23 cellular contexts compared by ENCODE assay signal in the genomic region with DNA sequence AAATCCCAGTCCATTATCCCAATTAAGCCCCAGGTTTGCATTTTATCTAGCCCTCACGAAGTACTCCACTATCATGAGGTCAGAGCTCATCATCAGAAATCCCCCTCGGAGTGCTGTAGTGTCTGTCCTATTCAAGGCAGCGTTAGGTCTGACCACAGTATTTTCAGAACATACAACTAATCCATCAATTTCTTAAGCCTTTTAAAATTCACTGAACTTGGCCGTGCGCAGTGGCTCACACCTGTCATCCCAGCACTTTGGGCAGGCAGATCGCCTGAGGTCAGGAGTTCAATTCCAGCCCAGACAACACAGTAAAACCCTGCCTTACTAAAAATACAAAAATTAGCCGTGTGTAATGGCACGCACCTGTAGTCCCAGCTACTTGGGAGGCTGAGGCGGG. TPM values are rescaled to one million over a fixed set of nuclear protein-coding genes. Genes with fewer than 3 reads are reported as not detected.
DNase-seq lines count a peak whose midpoint lies in the region; ATAC-seq and TF ChIP-seq lines count a peak whose summit lies in the region.
"Had no signal": no experiment of that assay in that cellular context is flagged by ENCODE, and none has a peak within 500 bp of the region (broad histone marks: within the 10 kb centered on the region; RNA-seq: fewer than 3 reads in every experiment).

No MANE protein-coding gene starts in this region.

- TF ChIP-seq POLR2A in suprapubic skin (IDR thresholded peaks at IDR 0.05), result no peak

- DNase-seq in NCI-H748 (lab: John Stamatoyannopoulos, UW; ENCODE audit: unreplicated experiment), result peak; percentile 18
- DNase-seq in NCI-H748 treated with DMSO at 0.1 percent for 48 hours (lab: John Stamatoyannopoulos, UW), result no peak
- DNase-seq in WERI-Rb-1, result peak; percentile 63
- DNase-seq in mesothelial cell of epicardium (ENCODE audit: low spot score in 2 of 2, unreplicated experiment in 2 of 2), result no peak
- no peak for DNase-seq in suprapubic skin (ENCODE audit: low spot score in 2 of 2)
- no peak for DNase-seq in NCI-H1092 (lab: John Stamatoyannopoulos, UW)
- DNase-seq in ACHN, result no peak
- DNase-seq: activated CD4-positive, CD25-positive, alpha-beta regulatory T cell treated with anti-CD3 and anti-CD28 coated beads, Interleukin-2, amount 50 U/mL, for 72 hours; activated CD8-positive, alpha-beta memory T cell treated with anti-CD3 and anti-CD28 coated beads for 24 hours; activated naive CD4-positive, alpha-beta T cell treated with anti-CD3 and anti-CD28 coated beads, Interleukin-2, amount 50 U/mL, for 16 hours; activated T-cell treated with anti-CD3 and anti-CD28 coated beads, Interleukin-2, amount 50 U/mL, for 48 hours; GM23248; IMR-90; lower lobe of right lung; MG63; NCI-H1694; SK-N-SH; T1000; testis had no signal

- H3K36me3 ChIP-seq in WERI-Rb-1, result no peaks in the 10 kb centered on the region
- H3K36me3 ChIP-seq in suprapubic skin, result no peaks in the 10 kb centered on the region
- H3K36me3 ChIP-seq: lower lobe of right lung, MG63, right atrium auricular region had no signal

- no peak for ATAC-seq in HG03175 (IDR thresholded peaks at IDR 0.05; ENCODE audit: unreplicated experiment)

- H3K36me3 Mint-ChIP-seq in mesothelial cell of epicardium, result peaks cover 3% of the 10 kb centered on the region

- no peak for TF ChIP-seq EP300 in suprapubic skin (IDR thresholded peaks at IDR 0.05)

- H3K4me3 Mint-ChIP-seq in mesothelial cell of epicardium, result no peak overlapping the region

- peaks cover 54% of the 10 kb centered on the region for H3K4me1 ChIP-seq in suprapubic skin

- TF ChIP-seq CTCF in WERI-Rb-1 (IDR thresholded peaks at IDR 0.05; ENCODE audit: low read depth, low read length), result no peak
- no peak for TF ChIP-seq CTCF in mesothelial cell of epicardium (IDR thresholded peaks at IDR 0.05; ENCODE audit: unreplicated experiment)
- no peak for TF ChIP-seq CTCF in suprapubic skin (IDR thresholded peaks at IDR 0.05)

- peak overlapping the region; percentile 68 for H3K27ac ChIP-seq in WERI-Rb-1
- peak overlapping the region; percentile 12 for H3K27ac ChIP-seq in suprapubic skin
- H3K27ac ChIP-seq: 22Rv1, GM23248 had no signal

- no peak overlapping the region for H3K4me3 ChIP-seq in WERI-Rb-1 (ENCODE audit: low read depth, low read length)
- H3K4me3 ChIP-seq in suprapubic skin, result no peak overlapping the region
- H3K4me3 ChIP-seq: GM23248, hepatocyte, lower lobe of right lung, MG63, right atrium auricular region, testis had no signal

- H3K27me3 ChIP-seq in WERI-Rb-1 (ENCODE audit: insufficient read depth, low read depth, severe bottlenecking), result no peaks in the 10 kb centered on the region
- H3K27me3 ChIP-seq in suprapubic skin, result no peaks in the 10 kb centered on the region
- H3K27me3 ChIP-seq: hepatocyte, MG63, right atrium auricular region, testis had no signal

- peak overlapping the region; percentile 74 for H3K27ac Mint-ChIP-seq in mesothelial cell of epicardium

- in situ Hi-C loops in ACHN (cut with HindIII; ENCODE audit: low pct_ligation_motif_present, low pct_unique_long_range_greater_than_20kb, low sequenced_read_pairs), result no loop called here

- H3K9me3 Mint-ChIP-seq in mesothelial cell of epicardium, result no peaks in the 10 kb centered on the region

- peaks cover 76% of the 10 kb centered on the region for H3K4me1 Mint-ChIP-seq in mesothelial cell of epicardium

- H3K9me3 ChIP-seq in WERI-Rb-1 (ENCODE audit: severe bottlenecking) (no peaks in the 10 kb centered on the region), suprapubic skin (no peaks in the 10 kb centered on the region)
- H3K9me3 ChIP-seq: lower lobe of right lung, MG63, right atrium auricular region, SK-N-SH, testis had no signal

- no peaks in the 10 kb centered on the region for H3K27me3 Mint-ChIP-seq in mesothelial cell of epicardium (ENCODE audit: low read depth)

- 65% methylated on average over 9 of the region's 9 CpGs for WGBS in suprapubic skin

RNA-seq across cellular contexts. Expression of a gene that starts 11.9 kb away (rescaled TPM):
- total RNA-seq in mesothelial cell of epicardium, result 137 to 140 TPM (median 138 TPM) in 3 replicates
- total RNA-seq in suprapubic skin, result 10 to 100 TPM; 66.8 to 86.5 (median 75.9) TPM

Comparison
In these comparisons a context has a peak if more than half of its experiments do, and no peak if none do; other contexts are left out.
1. DNase-seq: peak in NCI-H748 (single experiment) and WERI-Rb-1 (single experiment); none in NCI-H748 treated with DMSO at 0.1 percent for 48 hours (single experiment), mesothelial cell of epicardium (0 of 2), suprapubic skin (0 of 2), NCI-H1092 (single experiment) and ACHN (single experiment).